ENCODE assay signal across 1 cellular context in genomic region chr2:113276906-113277425, GRCh38.
A peak's percentile ranks its signal among the peaks of the same experiment; 100 is the strongest.
TF ChIP-seq lines count a peak whose summit lies in the region.

No MANE protein-coding gene starts in this region.

TF ChIP-seq in H1, 55 proteins besides CTCF, POLR2A, EP300 and RAD21 (continued from another document):
- TF ChIP-seq CBX8 (IDR thresholded peaks at IDR 0.05; ENCODE audit: borderline replicate concordance, low read depth, low read length), result no peak; the same call in 1 of the 2 replicates
- TF ChIP-seq ZNF274 (IDR thresholded peaks at IDR 0.05; ENCODE audit: borderline replicate concordance, extremely low read depth, low read length), result no peak
- TF ChIP-seq RNF2 (IDR thresholded peaks at IDR 0.05; ENCODE audit: borderline replicate concordance, low read depth, low read length, missing control alignments, poor library complexity, severe bottlenecking), result peak; percentile 2
- TF ChIP-seq KDM4A (IDR thresholded peaks at IDR 0.05; ENCODE audit: low read depth, low read length, severe bottlenecking), result peak; percentile 47
- TF ChIP-seq RBBP5 (IDR thresholded peaks at IDR 0.05; ENCODE audit: borderline replicate concordance, low read depth, low read length), result no peak
- TF ChIP-seq POU5F1 (IDR thresholded peaks at IDR 0.05; ENCODE audit: low read depth, low read length), result no peak
- TF ChIP-seq EGR1 (IDR thresholded peaks at IDR 0.05; ENCODE audit: borderline replicate concordance, low read depth, low read length), result no peak
- TF ChIP-seq CHD7 (IDR thresholded peaks at IDR 0.05; ENCODE audit: insufficient replicate concordance, low read length), result no peak
- TF ChIP-seq SUZ12 (IDR thresholded peaks at IDR 0.05; ENCODE audit: low read length), result no peak
- no peak for TF ChIP-seq SP4 (IDR thresholded peaks at IDR 0.05; ENCODE audit: low read length)
- no peak for TF ChIP-seq TCF12 (IDR thresholded peaks at IDR 0.05; ENCODE audit: low read depth, low read length)
- no peak for TF ChIP-seq CREB1 (IDR thresholded peaks at IDR 0.05)
- TF ChIP-seq E2F6 (IDR thresholded peaks at IDR 0.05), result no peak
- no peak for TF ChIP-seq JUN (IDR thresholded peaks at IDR 0.05; ENCODE audit: low read depth, low read length)
- TF ChIP-seq CTBP2 (IDR thresholded peaks at IDR 0.05; ENCODE audit: borderline replicate concordance, insufficient read depth, insufficient read length, low read length), result peak; percentile 81
- TF ChIP-seq USF2 (IDR thresholded peaks at IDR 0.05; ENCODE audit: low read length), result no peak
- no peak for TF ChIP-seq SRF (IDR thresholded peaks at IDR 0.05; ENCODE audit: low read depth, low read length)
- TF ChIP-seq CHD2 (IDR thresholded peaks at IDR 0.05; ENCODE audit: low read length), result no peak
- no peak for TF ChIP-seq PHF8 (conservative IDR thresholded peaks at IDR 0.05; ENCODE audit: low read depth, low read length)
- TF ChIP-seq ATF2 (IDR thresholded peaks at IDR 0.05; ENCODE audit: low read length), result no peak
- no peak for TF ChIP-seq MAFK (IDR thresholded peaks at IDR 0.05; ENCODE audit: low read depth, low read length)
- TF ChIP-seq GABPA (IDR thresholded peaks at IDR 0.05; ENCODE audit: borderline replicate concordance, insufficient read depth, low read length), result 0 out of 2 replicates have a peak, but pooled peaks have one; percentile 24
